Comparison of ENCODE assay signal across 1 cellular context in the genomic region with DNA sequence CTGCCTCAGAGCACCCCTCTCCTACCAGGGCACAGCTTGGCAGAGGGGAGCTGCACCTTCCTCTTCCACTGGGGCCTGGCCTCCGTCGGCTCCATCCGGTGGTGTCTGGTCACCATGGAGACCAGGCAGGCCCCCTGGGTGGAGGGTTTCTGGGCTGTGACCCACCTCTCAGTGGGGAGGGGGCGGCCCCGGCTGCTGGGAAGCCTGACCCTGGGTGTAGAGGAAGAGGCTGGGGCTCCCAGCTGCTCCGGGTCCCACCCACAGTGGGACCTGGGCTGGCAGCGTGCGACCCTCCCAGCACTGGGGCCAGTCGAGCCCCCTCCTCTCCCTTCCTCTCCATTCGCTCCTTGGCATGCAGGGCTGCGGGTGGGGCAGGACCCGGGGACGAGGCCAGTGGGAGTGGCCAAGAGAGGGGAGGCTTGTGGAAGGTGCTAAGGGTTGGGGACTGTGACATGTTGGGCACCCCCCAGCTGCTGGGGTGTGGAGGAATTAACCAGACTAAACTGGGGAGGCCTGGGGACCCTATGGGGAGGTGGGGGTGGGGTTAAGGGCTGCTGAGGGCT.
TF ChIP-seq lines count a peak whose summit lies in the region.

No MANE protein-coding gene starts in this region.

TF ChIP-seq in HCT116, 20 proteins besides CTCF, POLR2A, EP300 and RAD21:
- TF ChIP-seq ATF3 (IDR thresholded peaks at IDR 0.05): no peak
